ENCODE assay signal across 29 cellular contexts in genomic region chrX:19389217-19389616, GRCh38.
"Had no signal": no experiment of that assay in that cellular context is flagged by ENCODE, and none has a peak within 500 bp of the region (broad histone marks: within the 10 kb centered on the region; RNA-seq: fewer than 3 reads in every experiment).

No MANE protein-coding gene starts in this region.

- DNase-seq: activated CD4-positive, alpha-beta T cell treated with anti-CD3 and anti-CD28 coated beads for 4 hours; activated CD4-positive, alpha-beta T cell treated with anti-CD3 and anti-CD28 coated beads, Interleukin-2, amount 50 U/mL, for 4 hours; activated CD8-positive, alpha-beta T cell treated with anti-CD3 and anti-CD28 coated beads, Interleukin-2, amount 10 ng/mL, durations not matched to agents 7 days and 5 days; activated effector memory CD4-positive, alpha-beta T cell treated with anti-CD3 and anti-CD28 coated beads, Interleukin-2, amount 50 U/mL, for 16 hours; activated naive CD4-positive, alpha-beta T cell treated with Interleukin-2 at 50 U/mL for 16 hours; activated naive CD8-positive, alpha-beta T cell treated with anti-CD3 and anti-CD28 coated beads, Interleukin-2, amount 50 U/mL, for 24 hours; activated T-cell treated with anti-CD3 and anti-CD28 coated beads, Interleukin-2, amount 50 U/mL, for 4 hours; amniotic stem cell; body of pancreas; KBM-7; NCI-H1092; NCI-H1417; NCI-H1694; NCI-H2029; NCI-H2107; NCI-H2171 treated with DMSO at 0.1 percent for 48 hours; NCI-H226; NCI-H526; NCI-H774; RPMI8226; SJCRH30; SK-N-SH; T-helper 1 cell had no signal

- H3K27ac ChIP-seq: ascending aorta, body of pancreas, SJCRH30, VCaP had no signal

- H3K4me1 Mint-ChIP-seq: activated naive CD8-positive, alpha-beta T cell treated with anti-CD3 and anti-CD28 coated beads, Interleukin-2, amount 50 U/mL, for 24 hours; central memory CD8-positive, alpha-beta T cell had no signal

- H3K36me3 ChIP-seq: ascending aorta, SJCRH30 had no signal

- H3K36me3 Mint-ChIP-seq: activated naive CD4-positive, alpha-beta T cell treated with anti-CD3 and anti-CD28 coated beads, Interleukin-2, amount 50 U/mL, for 72 hours had no signal

- H3K4me3 Mint-ChIP-seq: activated CD8-positive, alpha-beta T cell treated with anti-CD3 and anti-CD28 coated beads, Interleukin-2, amount 10 ng/mL, durations not matched to agents 7 days and 5 days; activated naive CD8-positive, alpha-beta T cell treated with anti-CD3 and anti-CD28 coated beads, Interleukin-2, amount 50 U/mL, for 24 hours; activated T-cell treated with anti-CD3 and anti-CD28 coated beads, Interleukin-2, amount 50 U/mL, for 4 hours; central memory CD8-positive, alpha-beta T cell had no signal

- H3K27me3 Mint-ChIP-seq: activated naive CD8-positive, alpha-beta T cell treated with anti-CD3 and anti-CD28 coated beads, Interleukin-2, amount 50 U/mL, for 24 hours; central memory CD8-positive, alpha-beta T cell had no signal

- H3K27me3 ChIP-seq: ascending aorta, body of pancreas, SJCRH30 had no signal

- H3K27ac Mint-ChIP-seq: activated CD8-positive, alpha-beta T cell treated with anti-CD3 and anti-CD28 coated beads, Interleukin-2, amount 10 ng/mL, durations not matched to agents 7 days and 5 days; activated naive CD4-positive, alpha-beta T cell treated with anti-CD3 and anti-CD28 coated beads, Interleukin-2, amount 50 U/mL, for 72 hours; activated naive CD8-positive, alpha-beta T cell treated with anti-CD3 and anti-CD28 coated beads, Interleukin-2, amount 50 U/mL, for 24 hours had no signal

- H3K4me1 ChIP-seq: ascending aorta, body of pancreas, SJCRH30 had no signal

- H3K4me2 ChIP-seq: SK-N-SH had no signal

- ATAC-seq: activated CD4-positive, CD25-positive, alpha-beta regulatory T cell treated with anti-CD3 and anti-CD28 coated beads, Interleukin-2, amount 50 U/mL, for 24 hours; activated CD8-positive, alpha-beta T cell treated with anti-CD3 and anti-CD28 coated beads, Interleukin-2, amount 10 ng/mL, durations not matched to agents 7 days and 5 days; activated naive CD4-positive, alpha-beta T cell treated with anti-CD3 and anti-CD28 coated beads, Interleukin-2, amount 50 U/mL, for 72 hours; activated naive CD8-positive, alpha-beta T cell treated with anti-CD3 and anti-CD28 coated beads, Interleukin-2, amount 50 U/mL, for 24 hours; activated T-cell treated with anti-CD3 and anti-CD28 coated beads, Interleukin-2, amount 50 U/mL, for 4 hours; body of pancreas; Right ventricle myocardium inferior had no signal

- H3K9ac ChIP-seq: SK-N-SH had no signal

- H3K9me3 Mint-ChIP-seq: activated naive CD4-positive, alpha-beta T cell treated with anti-CD3 and anti-CD28 coated beads, Interleukin-2, amount 50 U/mL, for 72 hours; activated naive CD8-positive, alpha-beta T cell treated with anti-CD3 and anti-CD28 coated beads, Interleukin-2, amount 50 U/mL, for 24 hours; activated T-cell treated with anti-CD3 and anti-CD28 coated beads, Interleukin-2, amount 50 U/mL, for 4 hours; central memory CD8-positive, alpha-beta T cell had no signal

- H3K4me3 ChIP-seq: ascending aorta, body of pancreas, SJCRH30 had no signal

- H3K9me3 ChIP-seq: ascending aorta, body of pancreas, SJCRH30, SK-N-SH had no signal
